ENCODE assay signal across 8 cellular contexts in the genomic region with DNA sequence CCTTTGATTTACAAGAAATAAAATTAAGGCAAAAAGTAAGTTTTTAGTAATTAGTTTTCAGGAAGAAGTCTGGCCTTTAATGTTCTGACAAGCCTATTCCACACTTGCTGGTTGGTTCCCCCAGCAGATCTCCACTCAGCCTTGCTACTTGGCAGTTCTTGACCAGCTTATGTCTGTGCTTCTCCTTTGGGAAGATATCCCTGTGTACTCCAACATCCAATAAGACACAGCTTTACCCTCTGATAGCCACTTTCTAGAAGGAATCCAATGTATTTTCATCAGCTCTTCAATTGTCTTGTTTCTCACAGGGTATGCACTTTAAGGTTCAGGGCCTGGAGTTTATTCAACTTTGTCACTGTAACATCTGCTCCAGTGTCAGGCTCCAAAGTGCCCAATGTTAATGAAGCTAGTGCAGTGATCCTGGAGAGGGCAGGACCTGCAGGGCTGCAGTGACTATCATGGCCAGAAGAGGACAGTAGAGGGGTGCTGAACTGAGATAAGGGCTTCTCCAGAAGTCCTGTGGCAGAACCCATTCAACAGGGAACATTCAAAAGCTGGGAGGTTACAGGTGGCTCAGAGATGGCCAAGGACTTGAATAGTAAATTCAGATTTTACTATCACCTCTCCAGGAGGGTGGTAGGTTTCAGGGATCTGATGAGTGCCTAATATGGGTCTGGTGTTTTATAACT. TPM values are rescaled to one million over a fixed set of nuclear protein-coding genes. Genes with fewer than 3 reads are reported as not detected.
DNase-seq lines count a peak whose midpoint lies in the region; ATAC-seq and TF ChIP-seq lines count a peak whose summit lies in the region.

No MANE protein-coding gene starts in this region.

- no peak overlapping the region for H2AFZ ChIP-seq in neuronal stem cell (ENCODE audit: low read length)

- peaks cover 1% of the 10 kb centered on the region for H3K79me1 ChIP-seq in neuronal stem cell (ENCODE audit: low read depth, low read length)

- CTCF ChIA-PET in activated CD4-positive, alpha-beta memory T cell treated with anti-CD3 and anti-CD28 coated beads for 36 hours (lab: Charles Lee), result interaction anchor here (0.6 to 6.5 kb wide), 13 partner anchors 16 to 1976 kb away, joined by 3 to 50 read pairs (median 4); partner anchors contain the start of genes CCDC175, JKAMP and L3HYPDH

- no peaks in the 10 kb centered on the region for H3K9me3 ChIP-seq in neuronal stem cell (replicated peaks in 1 of 2; ENCODE audit: control insufficient read depth in 2 of 2, insufficient read depth in 1 of 2, low read depth in 1 of 2, low read length in 2 of 2)

- peak; percentile 98 for TF ChIP-seq CTCF in fibroblast of mammary gland (conservative IDR thresholded peaks at IDR 0.05; ENCODE audit: control insufficient read depth, insufficient read depth, low read depth, low read length)

- no peak overlapping the region for H3K18ac ChIP-seq in neuronal stem cell (ENCODE audit: low read length)

- no peak overlapping the region for H4K8ac ChIP-seq in neuronal stem cell (ENCODE audit: low read depth, low read length)

- H3K23ac ChIP-seq in neuronal stem cell (ENCODE audit: low read depth, low read length, poor library complexity), result no peak overlapping the region

- no peak overlapping the region for H2BK12ac ChIP-seq in neuronal stem cell (ENCODE audit: low read length)

- no peak overlapping the region for H2BK120ac ChIP-seq in neuronal stem cell (ENCODE audit: low read depth, low read length)

- peaks cover 0 to 3% of the 10 kb centered on the region in 2 donors for H3K4me1 ChIP-seq in neuronal stem cell (ENCODE audit: control insufficient read depth in 2 of 2, insufficient read depth in 1 of 2, low read depth in 1 of 2, low read length in 2 of 2)

- peaks cover 4 to 28% of the 10 kb centered on the region in 2 donors for H3K36me3 ChIP-seq in neuronal stem cell (replicated peaks in 1 of 2; ENCODE audit: control insufficient read depth in 2 of 2, insufficient read depth in 2 of 2, low read length in 2 of 2)

- H3K4me3 Mint-ChIP-seq in activated CD4-positive, alpha-beta memory T cell treated with anti-CD3 and anti-CD28 coated beads for 36 hours, result no peak overlapping the region

- no peak overlapping the region for H3K4me3 ChIP-seq in fibroblast of mammary gland (ENCODE audit: control insufficient read depth, low read depth, low read length)
- H3K4me3 ChIP-seq in neuronal stem cell (ENCODE audit: low read length in 2 of 2), result no peak overlapping the region

- H3K4me2 ChIP-seq in neuronal stem cell (ENCODE audit: insufficient read depth, low read length, poor library complexity, severe bottlenecking), result no peak overlapping the region

- no peak overlapping the region for H2BK15ac ChIP-seq in neuronal stem cell (ENCODE audit: low read length)

- no peak overlapping the region for H3K14ac ChIP-seq in neuronal stem cell (ENCODE audit: low read length)

- H3K27me3 ChIP-seq in neuronal stem cell (ENCODE audit: control insufficient read depth in 3 of 3, insufficient read depth in 3 of 3, low read depth in 1 of 3, low read length in 3 of 3), result no peaks in the 10 kb centered on the region

- peaks cover 1% of the 10 kb centered on the region for H3K27me3 Mint-ChIP-seq in activated CD4-positive, alpha-beta memory T cell treated with anti-CD3 and anti-CD28 coated beads for 36 hours

- ATAC-seq in GM19351 (IDR thresholded peaks at IDR 0.05; ENCODE audit: unreplicated experiment) (peak; percentile 86), HG03460 (IDR thresholded peaks at IDR 0.05; ENCODE audit: unreplicated experiment) (peak; percentile 74)

- H3K9ac ChIP-seq in neuronal stem cell (ENCODE audit: low read depth, low read length, poor library complexity), result no peak overlapping the region

- H3K27ac ChIP-seq in neuronal stem cell (replicated peaks; ENCODE audit: low read length), result no peak overlapping the region

- no peak overlapping the region for H3K4ac ChIP-seq in neuronal stem cell (ENCODE audit: low read length)

- intact Hi-C loops in activated CD4-positive, alpha-beta memory T cell treated with anti-CD3 and anti-CD28 coated beads for 36 hours (cut with micrococcal nuclease), result loop anchor here (1.0 kb wide), 2 partner anchors 69 to 677 kb away; partner anchors contain the start of gene CCDC175

- peak; percentile 70 for DNase-seq in COR-L47 (lab: John Stamatoyannopoulos, UW)
- DNase-seq in NCI-H510A treated with DMSO at 0.1 percent for 48 hours (lab: John Stamatoyannopoulos, UW), result peak; percentile 71
- DNase-seq in activated CD4-positive, alpha-beta memory T cell treated with anti-CD3 and anti-CD28 coated beads for 36 hours, result peak; percentile 70
- DNase-seq in fibroblast of mammary gland (ENCODE audit: low read depth), result peak; percentile 49
- peak; percentile 63 for DNase-seq in neuronal stem cell (ENCODE audit: low spot score)
- no peak for DNase-seq in GM19240 (ENCODE audit: insufficient read length, low spot score)

- H3K4me1 Mint-ChIP-seq in activated CD4-positive, alpha-beta memory T cell treated with anti-CD3 and anti-CD28 coated beads for 36 hours (ENCODE audit: low read depth), result peaks cover 9% of the 10 kb centered on the region

- H3K9me3 Mint-ChIP-seq in activated CD4-positive, alpha-beta memory T cell treated with anti-CD3 and anti-CD28 coated beads for 36 hours, result no peaks in the 10 kb centered on the region

- H3K27ac Mint-ChIP-seq in activated CD4-positive, alpha-beta memory T cell treated with anti-CD3 and anti-CD28 coated beads for 36 hours, result no peak overlapping the region

- H3K36me3 Mint-ChIP-seq in activated CD4-positive, alpha-beta memory T cell treated with anti-CD3 and anti-CD28 coated beads for 36 hours, result peaks cover 3% of the 10 kb centered on the region

- no peak overlapping the region for H2AK5ac ChIP-seq in neuronal stem cell (ENCODE audit: low read depth, low read length)

- no peak overlapping the region for H2BK5ac ChIP-seq in neuronal stem cell (ENCODE audit: low read length)

- H4K91ac ChIP-seq in neuronal stem cell (ENCODE audit: low read depth, low read length, poor library complexity), result no peak overlapping the region

- POLR2A ChIA-PET in activated CD4-positive, alpha-beta memory T cell treated with anti-CD3 and anti-CD28 coated beads for 36 hours (lab: Charles Lee), result interaction anchor here (1.1 to 1.5 kb wide), 2 partner anchors 23 to 319 kb away, joined by 3 to 4 read pairs; partner anchors contain the start of genes DAAM1, JKAMP and L3HYPDH

RNA-seq across cellular contexts. Expression of gene JKAMP, which starts 22.9 kb away (rescaled TPM):
- 10 to 100 TPM; 21.0 to 26.4 TPM for total RNA-seq in activated CD4-positive, alpha-beta memory T cell treated with anti-CD3 and anti-CD28 coated beads for 36 hours
- polyA plus RNA-seq in neuronal stem cell (2013, experiment 1 of 2), result 77.2 TPM
- polyA plus RNA-seq in neuronal stem cell (2013, experiment 2 of 2), result 79.3 TPM

RNA-seq across cellular contexts. Expression of gene L3HYPDH, which starts 23.0 kb away (rescaled TPM):
- total RNA-seq in activated CD4-positive, alpha-beta memory T cell treated with anti-CD3 and anti-CD28 coated beads for 36 hours, result 1 to 10 TPM; 7.8 to 7.9 TPM
- polyA plus RNA-seq in neuronal stem cell (2013, experiment 1 of 2), result 7.4 TPM
- polyA plus RNA-seq in neuronal stem cell (2013, experiment 2 of 2), result 6.7 TPM

RNA-seq across cellular contexts. Expression of gene GPR135, which starts 42.0 kb away (rescaled TPM):
- total RNA-seq in activated CD4-positive, alpha-beta memory T cell treated with anti-CD3 and anti-CD28 coated beads for 36 hours, result under 1 TPM; 0.51 to 0.74 TPM
- 1.1 TPM for polyA plus RNA-seq in neuronal stem cell (2013, experiment 1 of 2)
- polyA plus RNA-seq in neuronal stem cell (2013, experiment 2 of 2), result 1.1 TPM
